Comparison of ENCODE assay signal across 24 cellular contexts in the genomic region with DNA sequence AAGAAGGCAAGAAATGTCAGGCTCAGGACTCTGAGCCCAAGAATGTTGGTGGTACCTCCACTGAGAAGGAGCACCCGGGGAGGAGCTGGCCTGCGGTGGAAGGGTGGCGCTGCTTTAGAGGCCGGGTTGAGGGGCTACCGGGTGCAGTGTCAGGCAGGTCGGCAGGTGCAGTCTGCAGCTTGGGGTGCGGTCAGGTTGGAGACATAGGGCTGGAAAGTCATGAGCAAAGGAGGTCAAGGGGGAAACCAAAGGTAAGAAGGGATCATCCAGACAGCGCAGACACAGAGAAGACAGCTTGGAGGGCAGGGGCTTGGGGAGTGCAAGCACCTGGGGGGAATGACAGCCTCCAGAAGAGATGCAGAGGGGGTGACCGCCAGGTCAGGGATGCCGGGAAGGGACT.
"Had no signal": no experiment of that assay in that cellular context is flagged by ENCODE, and none has a peak within 500 bp of the region (broad histone marks: within the 10 kb centered on the region; RNA-seq: fewer than 3 reads in every experiment).

No MANE protein-coding gene starts in this region.

- H3K27me3 ChIP-seq: dorsolateral prefrontal cortex, gastrocnemius medialis, heart left ventricle, hepatocyte, left lung, neutrophil, pancreas, right lobe of liver, testis, tibial artery had no signal

- H2AFZ ChIP-seq: hepatocyte had no signal

- H3K4me1 ChIP-seq: gastrocnemius medialis, heart left ventricle, left lung, pancreas, right lobe of liver, testis, tibial artery had no signal

- H3K9me3 ChIP-seq: gastrocnemius medialis, neutrophil, pancreas, right lobe of liver, testis, tibial artery had no signal

- H3K36me3 ChIP-seq: gastrocnemius medialis, heart left ventricle, left lung, neutrophil, pancreas, right lobe of liver, tibial artery had no signal

- FAIRE-seq: colon, pancreas had no signal

- H3K79me2 ChIP-seq: hepatocyte had no signal

- H3K4me2 ChIP-seq: hepatocyte, smooth muscle cell had no signal

- H3K4me3 ChIP-seq: dorsolateral prefrontal cortex, gastrocnemius medialis, heart left ventricle, hepatocyte, left lung, pancreas, right lobe of liver, smooth muscle cell, testis, tibial artery had no signal

- H3K27ac ChIP-seq: dorsolateral prefrontal cortex, epithelial cell of prostate, gastrocnemius medialis, heart left ventricle, hepatocyte, left lung, neutrophil, pancreas, right lobe of liver, testis, tibial artery had no signal

- ATAC-seq: gastrocnemius medialis; left cardiac atrium; left lung; naive thymus-derived CD8-positive, alpha-beta T cell; pancreas had no signal

- DNase-seq: cerebellar nuclear complex; dorsolateral prefrontal cortex; effector CD4-positive, alpha-beta T cell; foreskin fibroblast; gastrocnemius medialis; heart left ventricle; left cardiac atrium; left lung; mesendoderm; naive thymus-derived CD8-positive, alpha-beta T cell; nephron progenitor cell; pancreas; right lobe of liver; stimulated activated CD4-positive, alpha-beta T cell treated with anti-CD3 and anti-CD28 coated beads, Interleukin-2, amount 100 ng/mL, for 24 hours; stimulated activated CD4-positive, alpha-beta T cell treated with anti-CD3 and anti-CD28 coated beads, Interleukin-4, amount 100 ng/mL, for 24 hours; stimulated activated naive CD8-positive, alpha-beta T cell treated with anti-CD3 and anti-CD28 coated beads, Interleukin-15, Interleukin-2, amounts not matched to agents 100 U/mL and 50 U/mL, for 24 hours; substantia nigra; testis; tibial artery had no signal
